ENCODE assay signal across 28 cellular contexts in the genomic region with DNA sequence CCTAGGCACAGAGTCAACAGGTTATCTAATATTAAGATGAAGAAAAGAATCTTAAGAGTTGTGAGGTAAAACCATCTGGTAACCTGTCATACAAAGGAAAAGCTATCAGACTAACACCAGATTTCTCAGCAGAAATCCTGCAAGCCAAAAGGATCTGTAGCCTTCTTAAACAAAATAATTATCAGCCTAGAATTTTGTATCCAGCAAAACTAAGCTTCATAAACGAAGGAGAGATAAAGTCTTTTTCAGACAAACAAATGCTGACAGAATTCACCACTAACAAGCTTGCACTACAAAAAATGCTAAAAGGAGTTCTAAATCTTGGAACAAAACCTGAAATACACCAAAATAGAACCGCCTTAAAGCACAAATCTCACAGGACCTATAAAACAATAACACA. TPM values are rescaled to one million over a fixed set of nuclear protein-coding genes. Genes with fewer than 3 reads are reported as not detected.
"Had no signal": no experiment of that assay in that cellular context is flagged by ENCODE, and none has a peak within 500 bp of the region (broad histone marks: within the 10 kb centered on the region; RNA-seq: fewer than 3 reads in every experiment).

No MANE protein-coding gene starts in this region.

- H3K9me3 ChIP-seq: mucosa of descending colon, psoas muscle, thyroid gland had no signal

- H3K27ac Mint-ChIP-seq: memory B cell; naive B cell; natural killer cell treated with Interleukin-12 subunit alpha and Interleukin-12 subunit beta and Interleukin-15 and Interleukin-18, amount 100 ng/mL, for 72 hours; stimulated activated effector memory CD8-positive, alpha-beta T cell treated with anti-CD3 and anti-CD28 coated beads, Interleukin-12 subunit alpha, Interleukin-12 subunit beta, amount 100 ng/mL, for 72 hours had no signal

- H3K27me3 ChIP-seq: esophagus squamous epithelium, sigmoid colon, thyroid gland had no signal

- H3K36me3 Mint-ChIP-seq: memory B cell; stimulated activated effector memory CD8-positive, alpha-beta T cell treated with anti-CD3 and anti-CD28 coated beads, Interleukin-12 subunit alpha, Interleukin-12 subunit beta, amount 100 ng/mL, for 72 hours had no signal

- H3K27ac ChIP-seq: coronary artery, esophagus squamous epithelium, heart right ventricle, psoas muscle, sigmoid colon, stomach, thyroid gland had no signal

- H3K4me1 ChIP-seq: esophagus squamous epithelium, heart right ventricle, psoas muscle, sigmoid colon, stomach, thyroid gland had no signal

- H3K36me3 ChIP-seq: esophagus squamous epithelium, heart right ventricle, sigmoid colon, stomach, thyroid gland had no signal

- H3K4me3 Mint-ChIP-seq: memory B cell; naive B cell; natural killer cell treated with Interleukin-12 subunit alpha and Interleukin-12 subunit beta and Interleukin-15 and Interleukin-18, amount 100 ng/mL, for 72 hours; stimulated activated effector memory CD8-positive, alpha-beta T cell treated with anti-CD3 and anti-CD28 coated beads, Interleukin-12 subunit alpha, Interleukin-12 subunit beta, amount 100 ng/mL, for 72 hours had no signal

- H3K4me1 Mint-ChIP-seq: memory B cell; naive B cell; stimulated activated effector memory CD8-positive, alpha-beta T cell treated with anti-CD3 and anti-CD28 coated beads, Interleukin-12 subunit alpha, Interleukin-12 subunit beta, amount 100 ng/mL, for 72 hours had no signal

- H3K4me3 ChIP-seq: coronary artery, esophagus squamous epithelium, heart right ventricle, lung, mucosa of descending colon, psoas muscle, sigmoid colon, stomach, thyroid gland had no signal

- ATAC-seq: heart right ventricle; left lobe of liver; mucosa of descending colon; natural killer cell treated with Interleukin-12 subunit alpha and Interleukin-12 subunit beta and Interleukin-15 and Interleukin-18, amount 100 ng/mL, for 72 hours; psoas muscle; right cardiac atrium; stimulated activated effector memory CD8-positive, alpha-beta T cell treated with anti-CD3 and anti-CD28 coated beads, Interleukin-12 subunit alpha, Interleukin-12 subunit beta, amount 100 ng/mL, for 72 hours had no signal

- DNase-seq: dermis blood vessel endothelial cell; effector memory CD4-positive, alpha-beta T cell; erythroblast; esophagus squamous epithelium; foreskin melanocyte; glutamatergic neuron; heart right ventricle; hippocampal formation; kidney; mucosa of descending colon; naive B cell; nucleus accumbens; psoas muscle; right cardiac atrium; sigmoid colon; stimulated activated CD4-positive, alpha-beta T cell treated with anti-CD3 and anti-CD28 coated beads, Interleukin-2, amount 100 ng/mL, for 24 hours; stimulated activated CD4-positive, alpha-beta T cell treated with anti-CD3 and anti-CD28 coated beads, Interleukin-4, amount 100 ng/mL, for 24 hours; stimulated activated naive CD4-positive, alpha-beta T cell treated with Interleukin-2 at 50 U/mL for 16 hours; stomach; thyroid gland; trophoblast cell had no signal

RNA-seq across cellular contexts. Expression of a gene that starts 9.9 kb away (rescaled TPM):
- total RNA-seq: dermis blood vessel endothelial cell, osteocyte had no signal
